Comparison of ENCODE assay signal across 9 cellular contexts in the genomic region with DNA sequence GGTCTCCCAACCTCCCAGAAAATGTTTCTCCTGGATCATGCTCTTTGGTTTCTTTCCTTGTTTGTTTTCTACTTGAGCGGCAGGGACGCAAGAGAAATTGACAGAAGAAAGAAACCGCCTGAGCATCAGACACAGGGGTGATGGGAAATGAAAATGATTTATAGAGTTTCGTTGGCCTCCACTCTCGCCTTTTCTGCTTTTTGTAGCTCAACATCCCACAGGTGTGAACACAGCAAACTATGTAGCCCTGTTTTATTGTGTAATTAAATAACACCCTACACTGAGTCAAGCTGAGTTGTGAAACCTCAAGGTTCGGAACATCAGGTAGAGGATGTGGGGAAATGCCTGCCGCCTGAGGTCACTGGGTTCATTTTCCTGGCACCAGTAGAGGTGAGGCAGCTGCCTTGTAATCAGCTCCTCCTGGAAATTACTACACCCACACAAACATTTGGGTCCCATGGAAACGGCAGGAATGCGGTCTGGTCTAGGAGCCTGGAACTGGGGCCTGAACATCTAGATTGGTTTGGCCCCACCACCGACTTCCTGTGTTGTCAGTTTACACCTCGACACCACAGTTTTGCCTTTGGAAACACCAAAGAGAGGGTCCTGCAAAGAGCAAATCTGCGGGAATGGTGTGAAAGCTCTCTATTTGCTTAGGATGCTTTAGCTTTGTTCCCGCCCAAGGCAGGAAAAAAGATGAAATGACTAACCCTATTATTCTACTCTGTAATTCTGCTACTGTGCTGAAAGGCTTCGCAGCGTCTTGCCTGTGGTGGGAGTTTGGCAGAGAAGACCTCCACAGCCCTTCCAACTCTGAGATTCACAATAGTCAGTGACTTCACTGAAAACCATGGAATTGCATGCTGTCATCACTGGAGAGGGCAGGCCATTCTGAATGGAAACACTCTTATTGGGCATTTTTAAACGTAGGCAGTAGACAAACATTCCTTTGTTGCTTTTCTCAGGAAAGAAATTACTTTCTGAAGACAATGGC. TPM values are rescaled to one million over a fixed set of nuclear protein-coding genes. Genes with fewer than 3 reads are reported as not detected.
DNase-seq lines count a peak whose midpoint lies in the region; ATAC-seq, FAIRE-seq and TF ChIP-seq lines count a peak whose summit lies in the region.
"Had no signal": no experiment of that assay in that cellular context is flagged by ENCODE, and none has a peak within 500 bp of the region (broad histone marks: within the 10 kb centered on the region; RNA-seq: fewer than 3 reads in every experiment).

No MANE protein-coding gene starts in this region.

- H3K27ac ChIP-seq in lung (ENCODE audit: low read depth in 1 of 2, low read length in 1 of 2) (peak overlapping the region in 1 of 2 donors; percentile 72), OCI-LY7 (ENCODE audit: low read depth, low read length, poor library complexity, severe bottlenecking) (no peak overlapping the region), esophagus muscularis mucosa (replicated peaks in 1 of 4) (no peak overlapping the region)

- peak; percentile 31 for DNase-seq in BJ (ENCODE audit: low read depth)
- peak; percentile 74 for DNase-seq in HuH-7 (ENCODE audit: low spot score)
- DNase-seq in bronchial epithelial cell (ENCODE audit: low read depth) = peak; percentile 100
- DNase-seq in lung (ENCODE audit: low spot score) = peak; percentile 85
- DNase-seq in OCI-LY7 (ENCODE audit: low spot score) = no peak
- no peak for DNase-seq in NCI-H187 treated with DMSO at 0.1 percent for 48 hours (lab: John Stamatoyannopoulos, UW)
- no peak for DNase-seq in esophagus muscularis mucosa (ENCODE audit: extremely low spot score)
- no peak for DNase-seq in OCI-M1 (lab: John Stamatoyannopoulos, UW)

- H3K36me3 ChIP-seq in BJ (ENCODE audit: control insufficient read depth, insufficient read depth, low read length) (no peaks in the 10 kb centered on the region), bronchial epithelial cell (ENCODE audit: control insufficient read depth, insufficient read depth, low read length) (no peaks in the 10 kb centered on the region), lung (ENCODE audit: control insufficient read depth in 2 of 2, insufficient read depth in 2 of 2, low read length in 2 of 2) (no peaks in the 10 kb centered on the region), OCI-LY7 (ENCODE audit: insufficient read depth, low read length) (no peaks in the 10 kb centered on the region), esophagus muscularis mucosa (no peaks in the 10 kb centered on the region)
- H3K36me3 ChIP-seq: HAP-1 had no signal

- peaks cover 0 to 3% of the 10 kb centered on the region in 2 donors for H3K4me1 ChIP-seq in lung (ENCODE audit: control insufficient read depth in 2 of 2, insufficient read depth in 2 of 2, low read length in 2 of 2)
- peaks cover 8% of the 10 kb centered on the region for H3K4me1 ChIP-seq in OCI-LY7 (ENCODE audit: insufficient read depth, low read length, poor library complexity, severe bottlenecking)
- H3K4me1 ChIP-seq in esophagus muscularis mucosa = peaks cover 0 to 5% (median 0%) of the 10 kb centered on the region in 4 donors

- WGBS in lung, 2 donors = 60 to 74% methylated on average over 16 of the region's 16 CpGs
- WGBS in esophagus muscularis mucosa = 72% methylated on average over 15 of the region's 16 CpGs

- no peaks in the 10 kb centered on the region for H3K9me2 ChIP-seq in OCI-LY7 (ENCODE audit: insufficient read depth, low read length)

- CTCF ChIA-PET in BJ (lab: Yijun Ruan, JAX) (interaction anchor here (1.0 kb wide), 1 partner anchor 30 kb away, joined by 3 read pairs; no protein-coding TSS in a partner anchor), OCI-LY7 (lab: Charles Lee; ENCODE audit: unreplicated experiment) (no interaction called here)

- H3K79me2 ChIP-seq in OCI-LY7 (ENCODE audit: insufficient read depth, low read depth, low read length) = no peaks in the 10 kb centered on the region

- TF ChIP-seq CTCF in BJ (IDR thresholded peaks at IDR 0.05; ENCODE audit: insufficient read depth, low read depth, low read length) (no peak), bronchial epithelial cell (IDR thresholded peaks at IDR 0.05; ENCODE audit: insufficient read depth, low read length, severe bottlenecking) (no peak), lung (IDR thresholded peaks at IDR 0.05; ENCODE audit: control extremely low read depth, extremely low read depth) (no peak), OCI-LY7 (conservative IDR thresholded peaks at IDR 0.05; ENCODE audit: low read length) (no peak), esophagus muscularis mucosa (IDR thresholded peaks at IDR 0.05) (no peak)

- no peaks in the 10 kb centered on the region for H4K20me1 ChIP-seq in OCI-LY7 (ENCODE audit: insufficient read depth, low read length)

- H3K9me3 ChIP-seq in lung (ENCODE audit: control insufficient read depth in 2 of 2, insufficient read depth in 1 of 2, low read length in 1 of 2) = no peaks in the 10 kb centered on the region
- no peaks in the 10 kb centered on the region for H3K9me3 ChIP-seq in OCI-LY7 (ENCODE audit: low read length)
- H3K9me3 ChIP-seq in esophagus muscularis mucosa = no peaks in the 10 kb centered on the region
- H3K9me3 ChIP-seq: HAP-1 had no signal

- BruUV-seq in OCI-LY7 (replicated peaks; lab: Mats Ljungman, UMichigan) = no TSS peak

- intact Hi-C loops in OCI-LY7 (cut with micrococcal nuclease; ENCODE audit: unreplicated experiment) (no loop called here), esophagus muscularis mucosa (cut with DNase I) (no loop called here)

- FAIRE-seq in bronchial epithelial cell (lab: Jason Lieb, UNC) = peak; percentile 98

- H3K4me3 ChIP-seq in BJ (ENCODE audit: low read depth, low read length) = no peak overlapping the region
- no peak overlapping the region for H3K4me3 ChIP-seq in bronchial epithelial cell (ENCODE audit: low read depth, low read length)
- no peak overlapping the region for H3K4me3 ChIP-seq in lung
- no peak overlapping the region for H3K4me3 ChIP-seq in OCI-LY7 (ENCODE audit: low read depth, low read length, poor library complexity, severe bottlenecking)
- no peak overlapping the region for H3K4me3 ChIP-seq in esophagus muscularis mucosa
- H3K4me3 ChIP-seq: HAP-1 had no signal

- H3K27me3 ChIP-seq in BJ (ENCODE audit: control insufficient read depth, insufficient read depth, low read length) (no peaks in the 10 kb centered on the region; the same call in 1 of the 2 replicates), bronchial epithelial cell (ENCODE audit: control insufficient read depth, insufficient read depth, low read length) (no peaks in the 10 kb centered on the region), lung (ENCODE audit: control insufficient read depth, insufficient read depth) (no peaks in the 10 kb centered on the region), esophagus muscularis mucosa (no peaks in the 10 kb centered on the region)

- peak; percentile 64 for ATAC-seq in lung (ENCODE audit: insufficient read depth, low FRiP score)

- no peak overlapping the region for H3K4me2 ChIP-seq in OCI-LY7 (ENCODE audit: low read length)

- no peak for TF ChIP-seq EP300 in esophagus muscularis mucosa (IDR thresholded peaks at IDR 0.05)

- TF ChIP-seq POLR2A in esophagus muscularis mucosa (IDR thresholded peaks at IDR 0.05; ENCODE audit: low read depth) = no peak

- POLR2A ChIA-PET in BJ (lab: Charles Lee) = no interaction called here
- POLR2A ChIA-PET in OCI-LY7 (lab: Charles Lee) = no interaction called here

- no peak overlapping the region for H2AFZ ChIP-seq in OCI-LY7 (ENCODE audit: low read length)

RNA-seq across cellular contexts. Expression of a gene that starts 53.0 kb away (rescaled TPM):
- polyA plus RNA-seq in BJ (2011; rRNA removed) = 1.3 and 2.0 TPM in 2 replicates
- 0.62 and 0.71 TPM in 2 replicates for polyA minus RNA-seq in BJ (2011; rRNA and poly(A)+ RNA removed)
- total RNA-seq in bronchial epithelial cell = 3.3 and 4.7 TPM in 2 replicates
- total RNA-seq in lung = 10 to 100 TPM in 1 of 2 donors, 1 to 10 TPM in 1; 7.1 to 11.1 TPM
- polyA plus RNA-seq in lung = 10 to 100 TPM in 1 of 2 donors, 1 to 10 TPM in 1; 3.9 to 10.2 TPM
- total RNA-seq in OCI-LY7 (2014; rRNA removed; shearing (Covaris generic)) = 17.6 and 21.7 TPM in 2 replicates
- 23.0 and 27.2 TPM in 2 replicates for total RNA-seq in OCI-LY7 (2022)
- total RNA-seq in esophagus muscularis mucosa = 1 to 10 TPM; 2.4 to 4.0 (median 3.2) TPM

RNA-seq across cellular contexts. Expression of a gene that starts 53.1 kb away (rescaled TPM):
- polyA plus RNA-seq in BJ (2011; rRNA removed) (19.7 and 31.1 TPM in 2 replicates), lung (1 to 10 TPM; 7.4 to 8.4 TPM)
- 15.5 and 21.1 TPM in 2 replicates for polyA minus RNA-seq in BJ (2011; rRNA and poly(A)+ RNA removed)
- total RNA-seq in bronchial epithelial cell (11.1 and 18.7 TPM in 2 replicates), lung (10 to 100 TPM; 16.5 to 31.0 TPM), OCI-LY7 (2022) (23.1 and 27.0 TPM in 2 replicates), esophagus muscularis mucosa (10 to 100 TPM; 15.1 to 24.1 (median 19.7) TPM)
- total RNA-seq in OCI-LY7 (2014; rRNA removed; shearing (Covaris generic)) = 10.9 and 14.8 TPM in 2 replicates

Comparison
In these comparisons a context has a peak if more than half of its experiments do, and no peak if none do; other contexts are left out.
1. DNase-seq: peak in BJ (single experiment), HuH-7 (single experiment), bronchial epithelial cell (single experiment) and lung (single experiment); none in OCI-LY7 (single experiment), NCI-H187 treated with DMSO at 0.1 percent for 48 hours (single experiment), esophagus muscularis mucosa (single experiment) and OCI-M1 (single experiment).